In the genomic region with DNA sequence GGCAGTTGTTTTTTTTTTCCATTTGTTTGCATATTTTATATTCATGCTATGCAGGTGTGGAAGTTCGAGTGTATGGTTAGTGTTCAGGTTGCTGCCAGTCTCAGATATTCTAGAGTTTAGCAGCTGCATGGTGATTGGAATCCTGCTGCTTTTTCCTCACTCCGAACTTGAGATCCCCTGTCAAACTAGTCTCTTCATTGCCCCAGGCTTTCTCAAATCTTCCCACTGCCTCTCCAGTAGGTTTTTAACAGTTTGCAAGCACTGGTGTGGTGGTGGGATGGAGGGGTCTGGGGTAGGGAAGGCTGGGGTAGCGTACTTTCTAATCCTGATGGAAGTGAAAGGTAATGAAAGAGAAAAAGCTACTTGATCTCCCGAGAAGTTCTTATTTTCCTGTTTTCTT, we compare ENCODE assay signal across 26 cellular contexts.
DNase-seq lines count a peak whose midpoint lies in the region; ATAC-seq, FAIRE-seq and TF ChIP-seq lines count a peak whose summit lies in the region.
"Had no signal": no experiment of that assay in that cellular context is flagged by ENCODE, and none has a peak within 500 bp of the region (broad histone marks: within the 10 kb centered on the region; RNA-seq: fewer than 3 reads in every experiment).

No MANE protein-coding gene starts in this region.

- H3K4me1 ChIP-seq in H1 (replicated peaks in 1 of 4; ENCODE audit: control insufficient read depth in 3 of 4, insufficient read depth in 4 of 4, low read length in 3 of 4) (peaks cover 0 to 3% (median 0%) of the 10 kb centered on the region in 4 experiments; a peak in 1 of 7 replicates), mesendoderm (ENCODE audit: control insufficient read depth, low read depth, low read length) (peaks cover 1% of the 10 kb centered on the region)
- H3K4me1 ChIP-seq: HAP-1, SJSA1 had no signal

- FAIRE-seq in H1 (lab: Jason Lieb, UNC): no peak
- FAIRE-seq: GM12878, K562 had no signal

- peak overlapping the region; percentile 59 for H4K8ac ChIP-seq in H1 (ENCODE audit: extremely low read depth, insufficient read depth, low read length)
- no peak overlapping the region for H4K8ac ChIP-seq in mesendoderm (ENCODE audit: low read depth, low read length)

- peaks cover 11% of the 10 kb centered on the region for H3K9me3 Mint-ChIP-seq in activated T-cell treated with anti-CD3 and anti-CD28 coated beads, Interleukin-2, amount 50 U/mL, for 24 hours

- no peak overlapping the region for H3K4me3 Mint-ChIP-seq in activated T-cell treated with anti-CD3 and anti-CD28 coated beads, Interleukin-2, amount 50 U/mL, for 24 hours
- H3K4me3 Mint-ChIP-seq: GM23338, HFFc6 had no signal

- no peak overlapping the region for H3K4me2 ChIP-seq in H1 (ENCODE audit: insufficient read depth in 1 of 2, low read depth in 2 of 2, low read length in 2 of 2)
- no peak overlapping the region for H3K4me2 ChIP-seq in mesendoderm (ENCODE audit: low read length)
- H3K4me2 ChIP-seq: GM23338, PC-9 had no signal

- CTCF ChIA-PET in H1 (lab: Charles Lee; ENCODE audit: partially characterized antibody): interaction anchor here (0.8 to 1.1 kb wide), 2 partner anchors 9 to 21 kb away, joined by 3 read pairs; no protein-coding TSS in a partner anchor

- no peak overlapping the region for H3K27ac Mint-ChIP-seq in activated T-cell treated with anti-CD3 and anti-CD28 coated beads, Interleukin-2, amount 50 U/mL, for 24 hours
- H3K27ac Mint-ChIP-seq: GM23338, HFFc6 had no signal

- no peak overlapping the region for H3K23ac ChIP-seq in H1 (ENCODE audit: insufficient read length)
- no peak overlapping the region for H3K23ac ChIP-seq in mesendoderm (ENCODE audit: low read length)

- H2BK15ac ChIP-seq in H1 (ENCODE audit: low read length) (no peak overlapping the region), mesendoderm (replicated peaks; ENCODE audit: low read depth) (no peak overlapping the region)

- no peaks in the 10 kb centered on the region for H3K23me2 ChIP-seq in H1 (ENCODE audit: low read depth, low read length)

- no peaks in the 10 kb centered on the region for H3K36me3 Mint-ChIP-seq in activated T-cell treated with anti-CD3 and anti-CD28 coated beads, Interleukin-2, amount 50 U/mL, for 24 hours (ENCODE audit: low read depth)

- H3K9me3 ChIP-seq in H1 (ENCODE audit: insufficient read depth in 2 of 2, low read depth in 1 of 2, low read length in 1 of 2): no peaks in the 10 kb centered on the region
- H3K9me3 ChIP-seq: HAP-1 had no signal

- H3K27ac ChIP-seq in H1 (ENCODE audit: low read depth, low read length): no peak overlapping the region
- no peak overlapping the region for H3K27ac ChIP-seq in mesendoderm (ENCODE audit: low read depth, low read length)
- H3K27ac ChIP-seq: PC-9, SJSA1 had no signal

- no peak overlapping the region for H3K9ac ChIP-seq in H1 (replicated peaks in 1 of 4; ENCODE audit: extremely low read depth in 1 of 4, low read depth in 3 of 4, low read length in 3 of 4)
- H3K9ac ChIP-seq in mesendoderm (ENCODE audit: low read length): no peak overlapping the region

- no peaks in the 10 kb centered on the region for H4K20me1 ChIP-seq in H1 (replicated peaks in 1 of 2; ENCODE audit: control insufficient read depth in 1 of 2, insufficient read depth in 2 of 2, low read length in 2 of 2)

- no peak overlapping the region for H3K14ac ChIP-seq in H1 (ENCODE audit: insufficient read length)

- no peak overlapping the region for H2BK12ac ChIP-seq in H1 (ENCODE audit: low read depth, low read length)

- no peak for ATAC-seq in HG03457 (IDR thresholded peaks at IDR 0.05; ENCODE audit: unreplicated experiment)
- ATAC-seq: GM12878, GM23338, K562, Right ventricle myocardium inferior had no signal

- H3K4me3 ChIP-seq in H1 (ENCODE audit: extremely low read depth in 1 of 4, insufficient read depth in 2 of 4, low read depth in 3 of 4, low read length in 4 of 4) (no peak overlapping the region), mesendoderm (ENCODE audit: low read length) (no peak overlapping the region)
- H3K4me3 ChIP-seq: GM12878, GM23338, HAP-1, K562, PC-9, SJSA1 had no signal

- no peak overlapping the region for H2AK5ac ChIP-seq in H1 (ENCODE audit: low read depth, low read length)
- no peak overlapping the region for H2AK5ac ChIP-seq in mesendoderm (ENCODE audit: low read length)

- H3K79me2 ChIP-seq in H1 (ENCODE audit: control insufficient read depth in 1 of 2, insufficient read depth in 2 of 2, low read length in 2 of 2) (no peaks in the 10 kb centered on the region), mesendoderm (ENCODE audit: control insufficient read depth, insufficient read depth, low read length) (no peaks in the 10 kb centered on the region)

- no peaks in the 10 kb centered on the region for H3K4me1 Mint-ChIP-seq in activated T-cell treated with anti-CD3 and anti-CD28 coated beads, Interleukin-2, amount 50 U/mL, for 24 hours (ENCODE audit: low read depth)

- 84% methylated on average over 4 of the region's 4 CpGs; no CpG with 5 or more reads in 1 of the 2 experiments for WGBS in H1 (ENCODE audit: extremely low coverage in 1 of 2, insufficient coverage in 1 of 2, insufficient read length in 1 of 2, insufficient replicate concordance in 2 of 2, low coverage in 1 of 2, low lambda C conversion rate in 2 of 2, missing lambda C conversion rate in 1 of 2), 2 experiments
- WGBS in mesendoderm (ENCODE audit: extremely low coverage, insufficient coverage, low lambda C conversion rate): no CpG with 5 or more reads among the region's 4 CpGs

- TF ChIP-seq RAD21 in H1 (IDR thresholded peaks at IDR 0.05 in 1 of 2, conservative IDR thresholded peaks at IDR 0.05 in 1 of 2; ENCODE audit: low read depth in 2 of 2, low read length in 2 of 2): no peak

- H4K91ac ChIP-seq in H1 (replicated peaks; ENCODE audit: insufficient read length, low read length): no peak overlapping the region

- TF ChIP-seq CTCF in H1 (IDR thresholded peaks at IDR 0.05; ENCODE audit: control extremely low read depth in 1 of 3, insufficient read depth in 1 of 3, low read depth in 1 of 3, low read length in 3 of 3): no peak

- no peak overlapping the region for H2BK120ac ChIP-seq in H1 (replicated peaks; ENCODE audit: low read depth, low read length)
- no peak overlapping the region for H2BK120ac ChIP-seq in mesendoderm (ENCODE audit: low read depth, low read length)

- H2BK20ac ChIP-seq in H1 (ENCODE audit: low read length): no peak overlapping the region

- H3K56ac ChIP-seq in H1 (replicated peaks; ENCODE audit: insufficient read length, low read depth, low read length) (no peak overlapping the region), mesendoderm (ENCODE audit: low read length) (no peak overlapping the region)

- peak; percentile 14 for DNase-seq in ELF-1 (ENCODE audit: low read depth, low spot score)
- DNase-seq in NCI-H526 treated with DMSO at 0.1 percent for 48 hours (lab: John Stamatoyannopoulos, UW): peak; percentile 32
- no peak for DNase-seq in H1 (ENCODE audit: low read depth in 1 of 2, low spot score in 2 of 2)
- DNase-seq in mesendoderm: peak; percentile 57
- DNase-seq in ureter (ENCODE audit: low spot score): no peak
- DNase-seq in activated T-cell treated with anti-CD3 and anti-CD28 coated beads, Interleukin-2, amount 50 U/mL, for 24 hours: no peak
- no peak for DNase-seq in activated CD8-positive, alpha-beta memory T cell treated with anti-CD3 and anti-CD28 coated beads, Interleukin-2, amount 50 U/mL, for 48 hours
- DNase-seq: Calu3, DMS153, GDM1, HFFc6, MV-4-11, NCI-H1105, NCI-H1436 treated with DMSO at 0.1 percent for 48 hours, NCI-H187 treated with DMSO at 0.1 percent for 48 hours, NCI-H2171 treated with DMSO at 0.1 percent for 48 hours, NCI-H524, NCI-H82, PC-9 had no signal

- no peak for TF ChIP-seq EP300 in H1 (IDR thresholded peaks at IDR 0.05; ENCODE audit: borderline replicate concordance in 1 of 2, low read depth in 2 of 2, low read length in 2 of 2)

- no peak overlapping the region for H2AFZ ChIP-seq in H1 (ENCODE audit: low read length)
- H2AFZ ChIP-seq: GM23338, PC-9 had no signal

- H3K4ac ChIP-seq in H1 (replicated peaks; ENCODE audit: insufficient read length, low read depth, low read length) (no peak overlapping the region), mesendoderm (ENCODE audit: low read depth, low read length) (no peak overlapping the region)

- POLR2A ChIA-PET in H1 (lab: Charles Lee; ENCODE audit: partially characterized antibody): no interaction called here

- H3K27me3 ChIP-seq in H1 (replicated peaks in 1 of 4; ENCODE audit: control insufficient read depth in 3 of 4, extremely low read depth in 1 of 4, insufficient read depth in 3 of 4, low read length in 3 of 4) (no peaks in the 10 kb centered on the region), mesendoderm (ENCODE audit: insufficient read depth, low read length, poor library complexity) (no peaks in the 10 kb centered on the region)
- H3K27me3 ChIP-seq: SJSA1 had no signal

- H3K36me3 ChIP-seq in H1 (ENCODE audit: control insufficient read depth in 2 of 4, insufficient read depth in 4 of 4, low read length in 3 of 4): no peaks in the 10 kb centered on the region
- no peaks in the 10 kb centered on the region for H3K36me3 ChIP-seq in mesendoderm (ENCODE audit: control insufficient read depth, insufficient read depth, low read length)
- H3K36me3 ChIP-seq: HAP-1, SJSA1 had no signal

- H4K5ac ChIP-seq in H1 (ENCODE audit: insufficient read length, low read depth, low read length) (no peak overlapping the region), mesendoderm (ENCODE audit: low read length) (no peak overlapping the region)

- TF ChIP-seq POLR2A in H1 (IDR thresholded peaks at IDR 0.05; ENCODE audit: control extremely low read depth in 1 of 2, low read depth in 2 of 2, low read length in 2 of 2): no peak

- H3K18ac ChIP-seq in H1 (ENCODE audit: extremely low read depth, low read length) (no peak overlapping the region), mesendoderm (ENCODE audit: low read length) (no peak overlapping the region)

- H3K79me1 ChIP-seq in H1 (ENCODE audit: low read depth, low read length) (no peaks in the 10 kb centered on the region), mesendoderm (ENCODE audit: low read length) (no peaks in the 10 kb centered on the region)

- H3K27me3 Mint-ChIP-seq in activated T-cell treated with anti-CD3 and anti-CD28 coated beads, Interleukin-2, amount 50 U/mL, for 24 hours: no peaks in the 10 kb centered on the region

- H2BK5ac ChIP-seq in H1 (ENCODE audit: low read depth, low read length) (no peak overlapping the region), mesendoderm (ENCODE audit: low read length) (no peak overlapping the region)

TF ChIP-seq in H1, 55 proteins besides CTCF, POLR2A, EP300 and RAD21 (continues in another document):
- TF ChIP-seq PHF8 (conservative IDR thresholded peaks at IDR 0.05; ENCODE audit: low read depth, low read length) (no peak), CTBP2 (IDR thresholded peaks at IDR 0.05; ENCODE audit: borderline replicate concordance, insufficient read depth, insufficient read length, low read length) (no peak), SIN3A (conservative IDR thresholded peaks at IDR 0.05 in 1 of 2, IDR thresholded peaks at IDR 0.05 in 1 of 2; ENCODE audit: low read depth in 1 of 2, low read length in 2 of 2) (no peak), EGR1 (IDR thresholded peaks at IDR 0.05; ENCODE audit: borderline replicate concordance, low read depth, low read length) (no peak), CREB1 (IDR thresholded peaks at IDR 0.05) (no peak), GABPA (IDR thresholded peaks at IDR 0.05; ENCODE audit: borderline replicate concordance, insufficient read depth, low read length) (no peak)

Comparison
In these comparisons a context has a peak if more than half of its experiments do, and no peak if none do; other contexts are left out.
1. DNase-seq: peak in ELF-1 (single experiment), NCI-H526 treated with DMSO at 0.1 percent for 48 hours (single experiment) and mesendoderm (single experiment); none in H1 (0 of 2), ureter (single experiment), activated T-cell treated with anti-CD3 and anti-CD28 coated beads, Interleukin-2, amount 50 U/mL, for 24 hours (single experiment) and activated CD8-positive, alpha-beta memory T cell treated with anti-CD3 and anti-CD28 coated beads, Interleukin-2, amount 50 U/mL, for 48 hours (single experiment).